In genomic region chr2:223511168-223511567, GRCh38 we compare ENCODE assay signal across 23 cellular contexts.
"Had no signal": no experiment of that assay in that cellular context is flagged by ENCODE, and none has a peak within 500 bp of the region (broad histone marks: within the 10 kb centered on the region; RNA-seq: fewer than 3 reads in every experiment).

No MANE protein-coding gene starts in this region.

- H3K9me3 ChIP-seq: colonic mucosa, esophagus squamous epithelium, gastrocnemius medialis, heart right ventricle, left lung, lower lobe of right lung, mucosa of descending colon had no signal

- H3K36me3 ChIP-seq: colonic mucosa, esophagus squamous epithelium, gastrocnemius medialis, heart right ventricle, left lung, lower lobe of right lung had no signal

- H3K4me1 ChIP-seq: colonic mucosa, esophagus squamous epithelium, gastrocnemius medialis, heart right ventricle, left lung, lower lobe of right lung had no signal

- H3K27me3 ChIP-seq: colonic mucosa, gastrocnemius medialis, heart right ventricle, left lung had no signal

- H3K4me3 ChIP-seq: colonic mucosa, esophagus squamous epithelium, gastrocnemius medialis, heart right ventricle, left lung, lower lobe of right lung, mucosa of descending colon had no signal

- DNase-seq: colonic mucosa; cortex of kidney; effector CD8-positive, alpha-beta T cell; effector memory CD8-positive, alpha-beta T cell; endodermal cell; erythroblast; esophagus squamous epithelium; foreskin fibroblast; foreskin melanocyte; gastrocnemius medialis; glutamatergic neuron; head of caudate nucleus; heart right ventricle; hippocampal formation; left cardiac atrium; left lung; left ventricle myocardium superior; lower lobe of right lung; mesenchymal stem cell; mucosa of descending colon; naive B cell had no signal

- ATAC-seq: effector memory CD8-positive, alpha-beta T cell; esophagus mucosa; gastrocnemius medialis; heart right ventricle; left cardiac atrium; left lung; left ventricle myocardium superior; lower lobe of right lung; mucosa of descending colon had no signal

- H3K27ac ChIP-seq: colonic mucosa, epithelial cell of prostate, esophagus squamous epithelium, gastrocnemius medialis, heart right ventricle, left lung, lower lobe of right lung had no signal
